36 cellular contexts compared by ENCODE assay signal in genomic region chr11:74452366-74452765, GRCh38. TPM values are rescaled to one million over a fixed set of nuclear protein-coding genes. Genes with fewer than 3 reads are reported as not detected.
"Had no signal": no experiment of that assay in that cellular context is flagged by ENCODE, and none has a peak within 500 bp of the region (broad histone marks: within the 10 kb centered on the region; RNA-seq: fewer than 3 reads in every experiment).

No MANE protein-coding gene starts in this region.

- H3K4me3 ChIP-seq: ascending aorta, cardiac muscle cell, MG63, SK-N-MC had no signal

- DNase-seq: activated CD4-positive, alpha-beta memory T cell treated with anti-CD3 and anti-CD28 coated beads, Interleukin-2, amount 10 ng/mL, durations not matched to agents 7 days and 5 days; activated CD4-positive, alpha-beta T cell treated with anti-CD3 and anti-CD28 coated beads for 1 hour; activated CD4-positive, alpha-beta T cell treated with anti-CD3 and anti-CD28 coated beads for 48 hours; activated CD4-positive, CD25-positive, alpha-beta regulatory T cell; activated CD8-positive, alpha-beta memory T cell treated with anti-CD3 and anti-CD28 coated beads for 24 hours; activated CD8-positive, alpha-beta memory T cell treated with anti-CD3 and anti-CD28 coated beads, Interleukin-2, amount 10 ng/mL, durations not matched to agents 7 days and 5 days; activated CD8-positive, alpha-beta memory T cell treated with anti-CD3 and anti-CD28 coated beads, Interleukin-2, amount 50 U/mL, for 48 hours; activated effector memory CD4-positive, alpha-beta T cell treated with Interleukin-2 at 50 U/mL for 16 hours; activated naive CD4-positive, alpha-beta T cell treated with anti-CD3 and anti-CD28 coated beads, Interleukin-2, amount 50 U/mL, for 16 hours; activated naive CD8-positive, alpha-beta T cell treated with anti-CD3 and anti-CD28 coated beads, Interleukin-2, amount 10 ng/mL, durations not matched to agents 7 days and 5 days; activated T-cell treated with anti-CD3 and anti-CD28 coated beads, Interleukin-2, amount 50 U/mL, for 48 hours; amygdala; Kasumi-1; KG1; MG63; NCI-H1048; NCI-H1105 treated with DMSO at 0.1 percent for 48 hours; NCI-H1436; NCI-H1694; NCI-H1930; NCI-H2081 treated with DMSO at 0.1 percent for 48 hours; NCI-H345; NCI-H524 treated with DMSO at 0.1 percent for 48 hours; PC-3; Right ventricle myocardium superior; T1000; WERI-Rb-1 had no signal

- H3K36me3 ChIP-seq: ascending aorta, cardiac muscle cell, MG63, WERI-Rb-1 had no signal

- H3K4me3 Mint-ChIP-seq: activated CD4-positive, alpha-beta memory T cell treated with anti-CD3 and anti-CD28 coated beads, Interleukin-2, amount 10 ng/mL, durations not matched to agents 7 days and 5 days; activated CD8-positive, alpha-beta memory T cell treated with anti-CD3 and anti-CD28 coated beads, Interleukin-2, amount 10 ng/mL, durations not matched to agents 7 days and 5 days; activated naive CD8-positive, alpha-beta T cell treated with anti-CD3 and anti-CD28 coated beads, Interleukin-2, amount 10 ng/mL, durations not matched to agents 7 days and 5 days; central memory CD8-positive, alpha-beta T cell had no signal

- H3K4me1 ChIP-seq: ascending aorta had no signal

- ATAC-seq: activated CD8-positive, alpha-beta memory T cell treated with anti-CD3 and anti-CD28 coated beads, Interleukin-2, amount 10 ng/mL, durations not matched to agents 7 days and 5 days; PC-3 had no signal

- FAIRE-seq: RCC 7860 had no signal

- H3K27me3 ChIP-seq: ascending aorta, cardiac muscle cell, MG63 had no signal

- H3K27ac Mint-ChIP-seq: activated CD4-positive, alpha-beta memory T cell treated with anti-CD3 and anti-CD28 coated beads, Interleukin-2, amount 10 ng/mL, durations not matched to agents 7 days and 5 days; activated CD8-positive, alpha-beta memory T cell treated with anti-CD3 and anti-CD28 coated beads, Interleukin-2, amount 10 ng/mL, durations not matched to agents 7 days and 5 days; activated naive CD8-positive, alpha-beta T cell treated with anti-CD3 and anti-CD28 coated beads, Interleukin-2, amount 10 ng/mL, durations not matched to agents 7 days and 5 days had no signal

- H3K27ac ChIP-seq: ascending aorta, cardiac muscle cell, RWPE1, SK-N-MC, WERI-Rb-1 had no signal

- H3K9me3 Mint-ChIP-seq: activated CD4-positive, alpha-beta memory T cell treated with anti-CD3 and anti-CD28 coated beads, Interleukin-2, amount 10 ng/mL, durations not matched to agents 7 days and 5 days; activated naive CD8-positive, alpha-beta T cell treated with anti-CD3 and anti-CD28 coated beads, Interleukin-2, amount 10 ng/mL, durations not matched to agents 7 days and 5 days; central memory CD8-positive, alpha-beta T cell had no signal

- H3K9me3 ChIP-seq: ascending aorta, MG63 had no signal

RNA-seq across cellular contexts. Expression of gene KCNE3, which starts 15.0 kb away (rescaled TPM):
- total RNA-seq: activated CD4-positive, alpha-beta memory T cell treated with anti-CD3 and anti-CD28 coated beads, Interleukin-2, amount 10 ng/mL, durations not matched to agents 7 days and 5 days; ascending aorta; NCI-H460; T-helper 1 cell treated with Interleukin-12 subunit alpha and Interleukin-12 subunit beta and Interleukin-4 antibody, amounts not matched to agents 30 ng/mL and 1 ng/mL, for 36 hours; T-helper 2 cell treated with Interferon-gamma antibody and Interleukin-4, amounts not matched to agents 100 ng/mL and 5 ng/mL, for 36 hours had no signal

RNA-seq across cellular contexts. Expression of gene LIPT2, which starts 41.2 kb away (rescaled TPM):
- total RNA-seq: ascending aorta had no signal
